Comparison of ENCODE assay signal across 12 cellular contexts in the genomic region with DNA sequence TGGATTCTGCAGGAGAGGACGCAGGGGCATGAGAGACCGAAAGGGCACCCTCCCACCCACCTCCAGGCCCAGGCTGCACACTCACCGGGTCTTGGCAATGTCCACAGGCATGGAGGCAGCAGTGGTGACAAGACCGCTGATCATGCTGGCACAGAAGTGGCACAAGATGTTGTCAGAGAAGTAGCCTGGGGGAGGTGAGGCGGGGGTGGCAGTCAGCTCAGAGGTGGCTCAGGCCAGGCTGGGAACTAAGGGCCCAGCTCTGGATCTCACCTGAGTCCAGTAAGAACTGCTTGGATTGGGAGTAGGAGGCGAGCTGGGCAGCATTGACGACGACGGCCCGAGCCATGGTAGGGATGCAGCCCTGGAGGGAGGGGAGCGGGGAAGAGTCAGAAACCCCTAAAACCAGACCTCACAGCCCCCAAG. TPM values are rescaled to one million over a fixed set of nuclear protein-coding genes. Genes with fewer than 3 reads are reported as not detected.
DNase-seq lines count a peak whose midpoint lies in the region; ATAC-seq, FAIRE-seq and TF ChIP-seq lines count a peak whose summit lies in the region.
"Had no signal": no experiment of that assay in that cellular context is flagged by ENCODE, and none has a peak within 500 bp of the region (broad histone marks: within the 10 kb centered on the region; RNA-seq: fewer than 3 reads in every experiment).

No MANE protein-coding gene starts in this region.

- H3K4me1 Mint-ChIP-seq in CD4-positive, alpha-beta T cell (ENCODE audit: low read depth) = peaks cover 59% of the 10 kb centered on the region
- H3K4me1 Mint-ChIP-seq in astrocyte (ENCODE audit: low read depth, unreplicated experiment) = peaks cover 31% of the 10 kb centered on the region
- H3K4me1 Mint-ChIP-seq in naive thymus-derived CD8-positive, alpha-beta T cell = peaks cover 43 to 80% (median 70%) of the 10 kb centered on the region in 4 donors

- peak overlapping the region; percentile 99 for H3K4me3 Mint-ChIP-seq in CD4-positive, alpha-beta T cell
- H3K4me3 Mint-ChIP-seq in astrocyte (ENCODE audit: unreplicated experiment) = peak overlapping the region; percentile 95
- H3K4me3 Mint-ChIP-seq in naive thymus-derived CD8-positive, alpha-beta T cell = peak overlapping the region; percentile 54 to 100 (median 94)

- POLR2A ChIA-PET in CD4-positive, alpha-beta T cell (lab: Charles Lee) = interaction anchor here (1.1 to 6.2 kb wide), 2 partner anchors 11 to 29 kb away, joined by 3 to 137 read pairs; a partner anchor contains a TSS
- POLR2A ChIA-PET in naive thymus-derived CD8-positive, alpha-beta T cell (lab: Charles Lee) = interaction anchor here (2.9 to 25.2 kb wide), 4 partner anchors 13 to 50 kb away, joined by 22 to 635 read pairs (median 108); a partner anchor contains a TSS

- CTCF ChIA-PET in CD4-positive, alpha-beta T cell (lab: Charles Lee) = no interaction called here

- H3K9me3 ChIP-seq in CD4-positive, alpha-beta T cell (ENCODE audit: control insufficient read depth, low read length) = no peaks in the 10 kb centered on the region
- H3K9me3 ChIP-seq in astrocyte (ENCODE audit: insufficient read depth, low read depth, low read length) = no peaks in the 10 kb centered on the region
- H3K9me3 ChIP-seq: ovary had no signal

- peaks cover 22% of the 10 kb centered on the region for H4K20me1 ChIP-seq in astrocyte (ENCODE audit: insufficient read depth, low read length)

- TF ChIP-seq CTCF in CD4-positive, alpha-beta T cell (IDR thresholded peaks at IDR 0.05) = no peak
- TF ChIP-seq CTCF in HFF-Myc (IDR thresholded peaks at IDR 0.05; ENCODE audit: low read depth, low read length, missing control alignments) (no peak), astrocyte (IDR thresholded peaks at IDR 0.05; ENCODE audit: insufficient read depth, low read depth, low read length) (no peak), foreskin keratinocyte (conservative IDR thresholded peaks at IDR 0.05) (no peak)

- peaks cover 53% of the 10 kb centered on the region for H3K36me3 Mint-ChIP-seq in CD4-positive, alpha-beta T cell (ENCODE audit: low read depth)
- peaks cover 14% of the 10 kb centered on the region for H3K36me3 Mint-ChIP-seq in astrocyte (ENCODE audit: low read depth, unreplicated experiment)
- peaks cover 0 to 38% (median 7%) of the 10 kb centered on the region in 3 donors for H3K36me3 Mint-ChIP-seq in naive thymus-derived CD8-positive, alpha-beta T cell

- intact Hi-C loops in CD4-positive, alpha-beta T cell (cut with DNase I, micrococcal nuclease) = loop anchor here in 1 of 2 experiments (2.0 kb wide), 2 partner anchors 29 to 61 kb away; no protein-coding TSS in a partner anchor

- H3K4me2 ChIP-seq in astrocyte (ENCODE audit: low read length) = peak overlapping the region; percentile 97

- no peaks in the 10 kb centered on the region for H3K27me3 ChIP-seq in CD4-positive, alpha-beta T cell (ENCODE audit: control insufficient read depth, insufficient read depth, low read length)
- no peaks in the 10 kb centered on the region for H3K27me3 ChIP-seq in astrocyte (ENCODE audit: insufficient read depth, low read length)
- no peaks in the 10 kb centered on the region for H3K27me3 ChIP-seq in foreskin keratinocyte
- H3K27me3 ChIP-seq: ovary had no signal

- no peak overlapping the region for H2AFZ ChIP-seq in astrocyte (ENCODE audit: low read depth, low read length)

- H3K36me3 ChIP-seq in astrocyte (ENCODE audit: insufficient read depth, low read length) = peaks cover 8% of the 10 kb centered on the region
- H3K36me3 ChIP-seq: ovary had no signal

- DNase-seq in CD4-positive, alpha-beta T cell = no peak
- DNase-seq in HFF-Myc (ENCODE audit: extremely low read depth, low read depth) = no peak
- no peak for DNase-seq in astrocyte (ENCODE audit: low read depth)
- DNase-seq in naive thymus-derived CD8-positive, alpha-beta T cell = no peak
- DNase-seq in stimulated activated CD4-positive, alpha-beta T cell treated with anti-CD3 and anti-CD28 coated beads, Interleukin-15, amount 100 ng/mL, for 24 hours = no peak
- DNase-seq in foreskin keratinocyte = no peak
- DNase-seq: hypothalamus, NCI-H1930 had no signal

- peak overlapping the region; percentile 97 for H3K9ac ChIP-seq in astrocyte (ENCODE audit: low read length)

- no peaks in the 10 kb centered on the region for H3K27me3 Mint-ChIP-seq in CD4-positive, alpha-beta T cell
- no peaks in the 10 kb centered on the region for H3K27me3 Mint-ChIP-seq in astrocyte (ENCODE audit: low read depth, unreplicated experiment)
- no peaks in the 10 kb centered on the region for H3K27me3 Mint-ChIP-seq in naive thymus-derived CD8-positive, alpha-beta T cell

- peaks cover 47% of the 10 kb centered on the region for H3K79me2 ChIP-seq in astrocyte (ENCODE audit: insufficient read depth, low read length)

- peaks cover 27% of the 10 kb centered on the region for H3K4me1 ChIP-seq in astrocyte (ENCODE audit: insufficient read depth, low read length)
- peaks cover 10% of the 10 kb centered on the region for H3K4me1 ChIP-seq in foreskin keratinocyte

- peak overlapping the region; percentile 90 for H3K27ac Mint-ChIP-seq in CD4-positive, alpha-beta T cell
- H3K27ac Mint-ChIP-seq in astrocyte (ENCODE audit: unreplicated experiment) = no peak overlapping the region
- peak overlapping the region in 4 of 10 donors; percentile 11 to 99 (median 77) for H3K27ac Mint-ChIP-seq in naive thymus-derived CD8-positive, alpha-beta T cell

- no peak for FAIRE-seq in astrocyte (lab: Jason Lieb, UNC)

- no peak for ATAC-seq in CD4-positive, alpha-beta T cell (ENCODE audit: poor library complexity)
- no peak for ATAC-seq in naive thymus-derived CD8-positive, alpha-beta T cell
- no peak for ATAC-seq in HG03457 (IDR thresholded peaks at IDR 0.05; ENCODE audit: unreplicated experiment)
- ATAC-seq in HG02970 (IDR thresholded peaks at IDR 0.05; ENCODE audit: low FRiP score, unreplicated experiment) = no peak
- ATAC-seq in foreskin keratinocyte = no peak

- H3K9me3 Mint-ChIP-seq in CD4-positive, alpha-beta T cell = no peaks in the 10 kb centered on the region
- peaks cover 2% of the 10 kb centered on the region for H3K9me3 Mint-ChIP-seq in astrocyte (ENCODE audit: unreplicated experiment)
- H3K9me3 Mint-ChIP-seq in naive thymus-derived CD8-positive, alpha-beta T cell = no peaks in the 10 kb centered on the region

- H3K27ac ChIP-seq in CD4-positive, alpha-beta T cell (ENCODE audit: low read depth, low read length) = no peak overlapping the region
- H3K27ac ChIP-seq in astrocyte (ENCODE audit: low read depth, low read length) (no peak overlapping the region), foreskin keratinocyte (no peak overlapping the region)
- H3K27ac ChIP-seq: ovary had no signal

- H3K4me3 ChIP-seq in HFF-Myc (replicated peaks; ENCODE audit: low read depth, low read length) (peak overlapping the region; percentile 99), astrocyte (ENCODE audit: insufficient read depth, low read depth, low read length) (no peak overlapping the region)

RNA-seq across cellular contexts. Expression of a gene that starts 1.8 kb away (rescaled TPM):
- 10 to 100 TPM; 20.8 to 21.9 TPM for total RNA-seq in CD4-positive, alpha-beta T cell
- total RNA-seq in astrocyte (36.8 and 43.0 TPM in 2 replicates), foreskin keratinocyte (52.6 and 60.2 TPM in 2 replicates)
- total RNA-seq in naive thymus-derived CD8-positive, alpha-beta T cell = 10 to 100 TPM; 42.5 to 45.0 TPM
- polyA plus RNA-seq in naive thymus-derived CD8-positive, alpha-beta T cell = 10 to 100 TPM; 75.3 to 78.6 (median 77.6) TPM
- 76.9 and 83.6 TPM in 2 replicates for polyA plus RNA-seq in foreskin keratinocyte

RNA-seq across cellular contexts. Expression of a gene that starts 2.0 kb away (rescaled TPM):
- 10 to 100 TPM; 59.3 to 62.8 TPM for total RNA-seq in CD4-positive, alpha-beta T cell
- total RNA-seq in astrocyte (88.0 and 89.7 TPM in 2 replicates), foreskin keratinocyte (118 and 119 TPM in 2 replicates)
- 100 to 1,000 TPM; 143 to 145 TPM for total RNA-seq in naive thymus-derived CD8-positive, alpha-beta T cell
- polyA plus RNA-seq in naive thymus-derived CD8-positive, alpha-beta T cell = 10 to 100 TPM; 30.3 to 50.0 (median 32.2) TPM
- 162 and 167 TPM in 2 replicates for polyA plus RNA-seq in foreskin keratinocyte

RNA-seq across cellular contexts. Expression of a gene that starts 6.0 kb away (rescaled TPM):
- not detected for total RNA-seq in CD4-positive, alpha-beta T cell
- total RNA-seq in astrocyte (0.09 TPM in 1 of 2 replicates, not detected in the other), foreskin keratinocyte (not detected in 2 replicates)
- not detected for total RNA-seq in naive thymus-derived CD8-positive, alpha-beta T cell
- under 1 TPM in 2 of 3 donors, not detected in 1; 0.08 to 0.13 TPM for polyA plus RNA-seq in naive thymus-derived CD8-positive, alpha-beta T cell
- not detected in 2 replicates for polyA plus RNA-seq in foreskin keratinocyte
- total RNA-seq: activated CD8-positive, alpha-beta memory T cell treated with anti-CD3 and anti-CD28 coated beads for 36 hours had no signal

RNA-seq across cellular contexts. Expression of a gene that starts 10.2 kb away (rescaled TPM):
- total RNA-seq in CD4-positive, alpha-beta T cell = 100 to 1,000 TPM; 349 to 362 TPM
- total RNA-seq in astrocyte (1,246 and 1,346 TPM in 2 replicates), foreskin keratinocyte (1,745 and 1,771 TPM in 2 replicates)
- 100 to 1,000 TPM; 486 to 497 TPM for total RNA-seq in naive thymus-derived CD8-positive, alpha-beta T cell
- polyA plus RNA-seq in naive thymus-derived CD8-positive, alpha-beta T cell = 1,000 to 10,000 TPM; 1,824 to 2,067 (median 1,870) TPM
- 3,025 and 3,144 TPM in 2 replicates for polyA plus RNA-seq in foreskin keratinocyte

RNA-seq across cellular contexts. Expression of a gene that starts 12.8 kb away (rescaled TPM):
- 10 to 100 TPM; 17.2 to 20.5 TPM for total RNA-seq in CD4-positive, alpha-beta T cell
- total RNA-seq in astrocyte = 12.7 and 20.4 TPM in 2 replicates
- 10 to 100 TPM; 35.2 to 36.7 TPM for total RNA-seq in naive thymus-derived CD8-positive, alpha-beta T cell
- 1 to 10 TPM; 1.5 to 3.0 (median 1.8) TPM for polyA plus RNA-seq in naive thymus-derived CD8-positive, alpha-beta T cell
- 1.8 and 2.0 TPM in 2 replicates for total RNA-seq in foreskin keratinocyte
- polyA plus RNA-seq in foreskin keratinocyte = 2.7 and 3.2 TPM in 2 replicates
